ENCODE assay signal across 8 cellular contexts in the genomic region with DNA sequence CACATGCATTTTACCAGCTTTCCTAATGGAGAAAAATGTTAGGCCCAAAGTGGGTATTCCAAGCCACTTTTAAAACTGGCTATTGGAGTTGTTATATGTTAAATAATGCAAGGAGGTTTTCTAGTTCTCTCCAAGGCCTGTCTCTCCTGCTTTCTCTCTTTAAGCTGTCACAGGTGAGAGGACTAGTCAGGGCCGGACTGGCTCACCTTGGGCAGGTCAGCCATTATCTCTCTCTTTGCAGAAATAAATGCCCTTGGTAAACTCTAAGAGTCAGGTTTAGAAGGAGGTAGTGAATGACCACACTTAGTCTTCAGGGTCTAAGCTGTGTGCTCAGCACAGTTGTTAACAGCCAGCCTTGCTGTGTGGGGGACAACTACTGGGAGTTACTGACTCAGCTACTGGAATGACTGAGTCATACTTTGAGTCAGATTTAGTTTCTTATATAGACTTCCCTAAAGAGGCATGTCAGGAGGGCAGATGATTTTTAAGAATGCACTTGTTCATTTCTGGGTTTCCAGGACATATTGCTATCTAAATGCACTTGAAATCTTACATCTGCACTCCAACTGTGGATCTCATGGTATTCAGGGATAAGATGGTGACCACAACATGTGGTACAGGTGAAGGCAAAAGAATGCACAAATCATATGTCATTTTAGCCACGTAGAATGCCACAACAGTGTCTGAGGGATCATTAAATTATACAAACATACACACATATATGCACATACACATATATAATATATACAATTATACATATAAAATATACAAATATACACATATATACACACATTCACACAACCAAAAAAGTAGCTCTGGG.
DNase-seq lines count a peak whose midpoint lies in the region; ATAC-seq and TF ChIP-seq lines count a peak whose summit lies in the region.

No MANE protein-coding gene starts in this region.

- no peaks in the 10 kb centered on the region for H3K36me3 Mint-ChIP-seq in activated CD4-positive, alpha-beta T cell treated with anti-CD3 and anti-CD28 coated beads, Interleukin-2, amount 10 ng/mL, durations not matched to agents 24 days and 14 days (ENCODE audit: low read depth)

- peak; percentile 63 for DNase-seq in activated CD4-positive, alpha-beta T cell treated with anti-CD3 and anti-CD28 coated beads, Interleukin-2, amount 10 ng/mL, durations not matched to agents 24 days and 14 days
- no peak for DNase-seq in activated CD4-positive, alpha-beta T cell treated with anti-CD3 and anti-CD28 coated beads, Interleukin-2, amount 50 U/mL, for 4 hours
- DNase-seq in NCI-H460 (ENCODE audit: extremely low read depth, low read depth) (peak; percentile 14), choroid plexus epithelial cell (ENCODE audit: low read depth) (peak; percentile 94), skeletal muscle cell (ENCODE audit: low read depth) (peak; percentile 82), SHP77 (lab: John Stamatoyannopoulos, UW) (no peak), mucosa of gallbladder (ENCODE audit: low spot score) (no peak)

- H3K4me3 ChIP-seq in choroid plexus epithelial cell (ENCODE audit: low read depth, low read length) (no peak overlapping the region), skeletal muscle cell (ENCODE audit: low read depth, low read length) (no peak overlapping the region)

- peaks cover 19% of the 10 kb centered on the region for H3K4me1 Mint-ChIP-seq in activated CD4-positive, alpha-beta T cell treated with anti-CD3 and anti-CD28 coated beads, Interleukin-2, amount 10 ng/mL, durations not matched to agents 24 days and 14 days

- H3K27ac Mint-ChIP-seq in activated CD4-positive, alpha-beta T cell treated with anti-CD3 and anti-CD28 coated beads, Interleukin-2, amount 10 ng/mL, durations not matched to agents 24 days and 14 days = peak overlapping the region; percentile 2

- peaks cover 3% of the 10 kb centered on the region for H3K27me3 Mint-ChIP-seq in activated CD4-positive, alpha-beta T cell treated with anti-CD3 and anti-CD28 coated beads, Interleukin-2, amount 10 ng/mL, durations not matched to agents 24 days and 14 days

- peak; percentile 100 for ATAC-seq in HG02610 (IDR thresholded peaks at IDR 0.05; ENCODE audit: unreplicated experiment)

- no peak overlapping the region for H3K4me3 Mint-ChIP-seq in activated CD4-positive, alpha-beta T cell treated with anti-CD3 and anti-CD28 coated beads, Interleukin-2, amount 10 ng/mL, durations not matched to agents 24 days and 14 days

- intact Hi-C loops in activated CD4-positive, alpha-beta T cell treated with anti-CD3 and anti-CD28 coated beads, Interleukin-2, amount 10 ng/mL, durations not matched to agents 24 days and 14 days (cut with micrococcal nuclease) = loop anchor here (1.0 to 5.0 kb wide), 2 partner anchors 414 to 433 kb away; no protein-coding TSS in a partner anchor

- no peak for TF ChIP-seq CTCF in choroid plexus epithelial cell (conservative IDR thresholded peaks at IDR 0.05; ENCODE audit: low read depth, low read length)

- H3K9me3 Mint-ChIP-seq in activated CD4-positive, alpha-beta T cell treated with anti-CD3 and anti-CD28 coated beads, Interleukin-2, amount 10 ng/mL, durations not matched to agents 24 days and 14 days = no peaks in the 10 kb centered on the region

Comparison
In these comparisons a context has a peak if more than half of its experiments do, and no peak if none do; other contexts are left out.
1. DNase-seq: peak in activated CD4-positive, alpha-beta T cell treated with anti-CD3 and anti-CD28 coated beads, Interleukin-2, amount 10 ng/mL, durations not matched to agents 24 days and 14 days (single experiment), NCI-H460 (single experiment), choroid plexus epithelial cell (single experiment) and skeletal muscle cell (single experiment); none in activated CD4-positive, alpha-beta T cell treated with anti-CD3 and anti-CD28 coated beads, Interleukin-2, amount 50 U/mL, for 4 hours (0 of 2), SHP77 (0 of 2) and mucosa of gallbladder (single experiment).